8 cellular contexts compared by ENCODE assay signal in genomic region chr7:131945313-131945831, GRCh38.
A peak's percentile ranks its signal among the peaks of the same experiment; 100 is the strongest.
DNase-seq lines count a peak whose midpoint lies in the region; TF ChIP-seq lines count a peak whose summit lies in the region.

No MANE protein-coding gene starts in this region.

- peak overlapping the region; percentile 53 for H3K4me3 ChIP-seq in fibroblast of the aortic adventitia (ENCODE audit: low read depth, low read length)

- peak overlapping the region; percentile 56; the same call in 1 of the 2 replicates for H3K27ac ChIP-seq in VCaP

- TF ChIP-seq CTCF in VCaP (conservative IDR thresholded peaks at IDR 0.05) = peak; percentile 98
- peak; percentile 94 for TF ChIP-seq CTCF in fibroblast of the aortic adventitia (IDR thresholded peaks at IDR 0.05; ENCODE audit: insufficient read depth, low read length)

- DNase-seq in COR-L47 (lab: John Stamatoyannopoulos, UW) (peak; percentile 56), GM19240 (ENCODE audit: insufficient read length, low spot score) (peak; percentile 13), MV-4-11 (lab: John Stamatoyannopoulos, UW) (peak; percentile 1), fibroblast of the aortic adventitia (ENCODE audit: low read depth) (peak; percentile 34), occipital lobe (lab: John Stamatoyannopoulos, UW) (peak; percentile 37)
- DNase-seq in stimulated activated naive CD4-positive, alpha-beta T cell treated with Interleukin-2 at 50 U/mL for 16 hours (lab: John Stamatoyannopoulos, UW) = no peak
- no peak for DNase-seq in NK-92 treated with Interleukin-12 subunit alpha and Interleukin-12 subunit beta, amount 100 ng/mL, for 24 hours (lab: John Stamatoyannopoulos, UW)

Comparison
In these comparisons a context has a peak if more than half of its experiments do, and no peak if none do; other contexts are left out.
1. DNase-seq: peak in COR-L47 (single experiment), GM19240 (single experiment), MV-4-11 (single experiment), fibroblast of the aortic adventitia (single experiment) and occipital lobe (single experiment); none in stimulated activated naive CD4-positive, alpha-beta T cell treated with Interleukin-2 at 50 U/mL for 16 hours (single experiment) and NK-92 treated with Interleukin-12 subunit alpha and Interleukin-12 subunit beta, amount 100 ng/mL, for 24 hours (single experiment).